8 cellular contexts compared by ENCODE assay signal in the genomic region with DNA sequence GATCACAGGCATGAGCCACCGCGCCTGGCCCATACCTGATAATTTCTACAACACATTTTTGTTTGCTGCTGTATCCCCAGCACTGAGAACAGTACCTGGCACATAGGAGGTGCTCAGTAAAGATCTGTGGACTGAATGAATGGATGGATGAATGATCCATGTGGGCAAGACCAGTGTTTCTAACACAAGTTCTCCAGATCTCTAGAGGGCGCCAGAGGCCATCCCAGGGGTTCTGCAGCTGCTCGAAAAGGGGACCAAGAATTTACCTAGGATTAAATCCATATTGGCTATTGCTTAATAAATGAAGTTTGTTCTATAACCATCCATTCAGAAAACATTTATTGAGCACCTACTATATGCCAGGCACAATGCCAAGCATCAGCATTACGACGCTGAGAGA.
DNase-seq lines count a peak whose midpoint lies in the region; ATAC-seq and TF ChIP-seq lines count a peak whose summit lies in the region.

No MANE protein-coding gene starts in this region.

- H3K27ac Mint-ChIP-seq in activated T-helper 2 cell treated with anti-CD3 and anti-CD28 coated beads, Interferon-gamma antibody, Interleukin-2, Interleukin-4, amounts not matched to agents 10 μg/mL and 5 μg/mL and 100 μg/mL, durations not matched to agents 14 hours and 24 hours and 36 hours: no peak overlapping the region

- H3K9me3 ChIP-seq in heart left ventricle: no peaks in the 10 kb centered on the region

- no peak for TF ChIP-seq POLR2A in heart left ventricle (IDR thresholded peaks at IDR 0.05)

- H3K27ac ChIP-seq in heart left ventricle: no peak overlapping the region

- intact Hi-C loops in heart left ventricle (cut with DNase I): loop anchor here in 9 of 10 donors (2.0 to 10.0 kb wide), 9 partner anchors 119 to 662 kb away; no protein-coding TSS in a partner anchor
- intact Hi-C loops in Right ventricle myocardium inferior (cut with DNase I): loop anchor here (5.0 to 10.0 kb wide), 2 partner anchors 179 to 312 kb away; no protein-coding TSS in a partner anchor
- intact Hi-C loops in activated T-helper 2 cell treated with anti-CD3 and anti-CD28 coated beads, Interferon-gamma antibody, Interleukin-2, Interleukin-4, amounts not matched to agents 10 μg/mL and 5 μg/mL and 100 μg/mL, durations not matched to agents 14 hours and 24 hours and 36 hours (cut with micrococcal nuclease): no loop called here

- no peaks in the 10 kb centered on the region for H3K4me1 Mint-ChIP-seq in activated T-helper 2 cell treated with anti-CD3 and anti-CD28 coated beads, Interferon-gamma antibody, Interleukin-2, Interleukin-4, amounts not matched to agents 10 μg/mL and 5 μg/mL and 100 μg/mL, durations not matched to agents 14 hours and 24 hours and 36 hours (ENCODE audit: low read depth)

- no peaks in the 10 kb centered on the region for H3K27me3 Mint-ChIP-seq in activated T-helper 2 cell treated with anti-CD3 and anti-CD28 coated beads, Interferon-gamma antibody, Interleukin-2, Interleukin-4, amounts not matched to agents 10 μg/mL and 5 μg/mL and 100 μg/mL, durations not matched to agents 14 hours and 24 hours and 36 hours (ENCODE audit: low read depth)

- TF ChIP-seq CTCF in heart left ventricle (IDR thresholded peaks at IDR 0.05): peak; percentile 31 to 57 (median 45)

- WGBS in heart left ventricle, 4 donors: 10 to 17% (median 13%) methylated on average over 6 of the region's 6 CpGs

- H3K4me3 Mint-ChIP-seq in activated T-helper 2 cell treated with anti-CD3 and anti-CD28 coated beads, Interferon-gamma antibody, Interleukin-2, Interleukin-4, amounts not matched to agents 10 μg/mL and 5 μg/mL and 100 μg/mL, durations not matched to agents 14 hours and 24 hours and 36 hours (ENCODE audit: low read depth): no peak overlapping the region

- DNase-seq in heart left ventricle (peak in 3 of 5 donors; percentile 24 to 39 (median 36)), Right ventricle myocardium inferior (ENCODE audit: missing footprints) (no peak), NAMALWA (ENCODE audit: low spot score) (peak; percentile 63), hepatic stellate cell (ENCODE audit: low spot score) (peak; percentile 30)
- no peak for DNase-seq in activated T-helper 2 cell treated with anti-CD3 and anti-CD28 coated beads, Interferon-gamma antibody, Interleukin-2, Interleukin-4, amounts not matched to agents 10 μg/mL and 5 μg/mL and 100 μg/mL, durations not matched to agents 14 hours and 24 hours and 36 hours (ENCODE audit: low spot score)

- H3K36me3 Mint-ChIP-seq in activated T-helper 2 cell treated with anti-CD3 and anti-CD28 coated beads, Interferon-gamma antibody, Interleukin-2, Interleukin-4, amounts not matched to agents 10 μg/mL and 5 μg/mL and 100 μg/mL, durations not matched to agents 14 hours and 24 hours and 36 hours (ENCODE audit: low read depth): no peaks in the 10 kb centered on the region

- no peaks in the 10 kb centered on the region for H3K9me3 Mint-ChIP-seq in activated T-helper 2 cell treated with anti-CD3 and anti-CD28 coated beads, Interferon-gamma antibody, Interleukin-2, Interleukin-4, amounts not matched to agents 10 μg/mL and 5 μg/mL and 100 μg/mL, durations not matched to agents 14 hours and 24 hours and 36 hours

- no peaks in the 10 kb centered on the region for H3K36me3 ChIP-seq in heart left ventricle

- no peak for ATAC-seq in heart left ventricle
- ATAC-seq in Right ventricle myocardium inferior: no peak
- peak; percentile 59; the same call in 2 of the 3 replicates for ATAC-seq in SK-N-SH treated with all-trans-retinoic acid at 6 μM for 48 hours
- ATAC-seq in HG02798 (IDR thresholded peaks at IDR 0.05; ENCODE audit: poor library complexity, unreplicated experiment): no peak
- no peak for ATAC-seq in HG02759 (IDR thresholded peaks at IDR 0.05; ENCODE audit: unreplicated experiment)

- H3K27me3 ChIP-seq in heart left ventricle: peaks cover 0 to 52% (median 7%) of the 10 kb centered on the region in 9 donors

- H3K4me1 ChIP-seq in heart left ventricle: peaks cover 0 to 5% (median 0%) of the 10 kb centered on the region in 12 donors

- no peak overlapping the region for H3K4me3 ChIP-seq in heart left ventricle

TF ChIP-seq in SK-N-SH treated with all-trans-retinoic acid at 6 μM for 48 hours, 23 proteins besides CTCF, POLR2A, EP300 and RAD21:
- TF ChIP-seq ARNTL (CRISPR knock-in tag; IDR thresholded peaks at IDR 0.05; ENCODE audit: borderline replicate concordance, low read depth): no peak
- no peak for TF ChIP-seq ZNF8 (CRISPR knock-in tag; IDR thresholded peaks at IDR 0.05)
- no peak for TF ChIP-seq ESRRG (CRISPR knock-in tag; IDR thresholded peaks at IDR 0.05)
- TF ChIP-seq OSR1 (CRISPR knock-in tag; IDR thresholded peaks at IDR 0.05): no peak
- TF ChIP-seq RARB (CRISPR knock-in tag; IDR thresholded peaks at IDR 0.05): no peak
- TF ChIP-seq ISL1 (CRISPR knock-in tag; IDR thresholded peaks at IDR 0.05): no peak
- TF ChIP-seq, protein P1, sequence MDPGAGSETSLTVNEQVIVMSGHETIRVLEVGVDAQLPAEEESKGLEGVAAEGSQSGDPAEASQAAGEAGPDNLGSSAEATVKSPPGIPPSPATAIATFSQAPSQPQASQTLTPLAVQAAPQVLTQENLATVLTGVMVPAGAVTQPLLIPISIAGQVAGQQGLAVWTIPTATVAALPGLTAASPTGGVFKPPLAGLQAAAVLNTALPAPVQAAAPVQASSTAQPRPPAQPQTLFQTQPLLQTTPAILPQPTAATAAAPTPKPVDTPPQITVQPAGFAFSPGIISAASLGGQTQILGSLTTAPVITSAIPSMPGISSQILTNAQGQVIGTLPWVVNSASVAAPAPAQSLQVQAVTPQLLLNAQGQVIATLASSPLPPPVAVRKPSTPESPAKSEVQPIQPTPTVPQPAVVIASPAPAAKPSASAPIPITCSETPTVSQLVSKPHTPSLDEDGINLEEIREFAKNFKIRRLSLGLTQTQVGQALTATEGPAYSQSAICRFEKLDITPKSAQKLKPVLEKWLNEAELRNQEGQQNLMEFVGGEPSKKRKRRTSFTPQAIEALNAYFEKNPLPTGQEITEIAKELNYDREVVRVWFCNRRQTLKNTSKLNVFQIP (CRISPR knock-in tag; IDR thresholded peaks at IDR 0.05; ENCODE audit: borderline replicate concordance, low read depth): no peak
- TF ChIP-seq ZFP30 (CRISPR knock-in tag; IDR thresholded peaks at IDR 0.05): no peak
- TF ChIP-seq, protein P2, sequence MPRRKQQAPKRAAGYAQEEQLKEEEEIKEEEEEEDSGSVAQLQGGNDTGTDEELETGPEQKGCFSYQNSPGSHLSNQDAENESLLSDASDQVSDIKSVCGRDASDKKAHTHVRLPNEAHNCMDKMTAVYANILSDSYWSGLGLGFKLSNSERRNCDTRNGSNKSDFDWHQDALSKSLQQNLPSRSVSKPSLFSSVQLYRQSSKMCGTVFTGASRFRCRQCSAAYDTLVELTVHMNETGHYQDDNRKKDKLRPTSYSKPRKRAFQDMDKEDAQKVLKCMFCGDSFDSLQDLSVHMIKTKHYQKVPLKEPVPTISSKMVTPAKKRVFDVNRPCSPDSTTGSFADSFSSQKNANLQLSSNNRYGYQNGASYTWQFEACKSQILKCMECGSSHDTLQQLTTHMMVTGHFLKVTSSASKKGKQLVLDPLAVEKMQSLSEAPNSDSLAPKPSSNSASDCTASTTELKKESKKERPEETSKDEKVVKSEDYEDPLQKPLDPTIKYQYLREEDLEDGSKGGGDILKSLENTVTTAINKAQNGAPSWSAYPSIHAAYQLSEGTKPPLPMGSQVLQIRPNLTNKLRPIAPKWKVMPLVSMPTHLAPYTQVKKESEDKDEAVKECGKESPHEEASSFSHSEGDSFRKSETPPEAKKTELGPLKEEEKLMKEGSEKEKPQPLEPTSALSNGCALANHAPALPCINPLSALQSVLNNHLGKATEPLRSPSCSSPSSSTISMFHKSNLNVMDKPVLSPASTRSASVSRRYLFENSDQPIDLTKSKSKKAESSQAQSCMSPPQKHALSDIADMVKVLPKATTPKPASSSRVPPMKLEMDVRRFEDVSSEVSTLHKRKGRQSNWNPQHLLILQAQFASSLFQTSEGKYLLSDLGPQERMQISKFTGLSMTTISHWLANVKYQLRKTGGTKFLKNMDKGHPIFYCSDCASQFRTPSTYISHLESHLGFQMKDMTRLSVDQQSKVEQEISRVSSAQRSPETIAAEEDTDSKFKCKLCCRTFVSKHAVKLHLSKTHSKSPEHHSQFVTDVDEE (CRISPR knock-in tag; IDR thresholded peaks at IDR 0.05): no peak
- no peak for TF ChIP-seq PPARA (CRISPR knock-in tag; IDR thresholded peaks at IDR 0.05; ENCODE audit: borderline replicate concordance)
- TF ChIP-seq TCF4 (CRISPR knock-in tag; IDR thresholded peaks at IDR 0.05; ENCODE audit: borderline replicate concordance): no peak
- no peak for TF ChIP-seq CSDC2 (CRISPR knock-in tag; IDR thresholded peaks at IDR 0.05)

Comparison
In these comparisons a context has a peak if more than half of its experiments do, and no peak if none do; other contexts are left out.
1. DNase-seq: peak in heart left ventricle (3 of 5), NAMALWA (single experiment) and hepatic stellate cell (single experiment); none in Right ventricle myocardium inferior (single experiment) and activated T-helper 2 cell treated with anti-CD3 and anti-CD28 coated beads, Interferon-gamma antibody, Interleukin-2, Interleukin-4, amounts not matched to agents 10 μg/mL and 5 μg/mL and 100 μg/mL, durations not matched to agents 14 hours and 24 hours and 36 hours (single experiment).